Comparison of ENCODE assay signal across 15 cellular contexts in genomic region chr20:4045741-4046140, GRCh38. TPM values are rescaled to one million over a fixed set of nuclear protein-coding genes. Genes with fewer than 3 reads are reported as not detected.
DNase-seq lines count a peak whose midpoint lies in the region; ATAC-seq and TF ChIP-seq lines count a peak whose summit lies in the region.
"Had no signal": no experiment of that assay in that cellular context is flagged by ENCODE, and none has a peak within 500 bp of the region (broad histone marks: within the 10 kb centered on the region; RNA-seq: fewer than 3 reads in every experiment).

No MANE protein-coding gene starts in this region.

- H3K9me3 ChIP-seq in MG63 (no peaks in the 10 kb centered on the region), mucosa of descending colon (no peaks in the 10 kb centered on the region)
- H3K9me3 ChIP-seq: breast epithelium, heart left ventricle, thyroid gland had no signal

- H2AK5ac ChIP-seq in mesendoderm (ENCODE audit: low read length) = no peak overlapping the region

- no peak overlapping the region for H3K4me3 ChIP-seq in MG63
- no peak overlapping the region for H3K4me3 ChIP-seq in choroid plexus epithelial cell (ENCODE audit: low read depth, low read length)
- H3K4me3 ChIP-seq in mesendoderm (ENCODE audit: low read length) = no peak overlapping the region
- no peak overlapping the region for H3K4me3 ChIP-seq in mucosa of descending colon
- H3K4me3 ChIP-seq: breast epithelium, heart left ventricle, thyroid gland had no signal

- no peak overlapping the region for H3K4ac ChIP-seq in mesendoderm (ENCODE audit: low read depth, low read length)

- H3K23ac ChIP-seq in mesendoderm (ENCODE audit: low read length) = no peak overlapping the region

- H3K4me1 ChIP-seq in mesendoderm (ENCODE audit: control insufficient read depth, low read depth, low read length) = peaks cover 7% of the 10 kb centered on the region
- peaks cover 5% of the 10 kb centered on the region for H3K4me1 ChIP-seq in mucosa of descending colon (ENCODE audit: low read depth)

- H3K36me3 ChIP-seq in MG63 (no peaks in the 10 kb centered on the region), mesendoderm (ENCODE audit: control insufficient read depth, insufficient read depth, low read length) (no peaks in the 10 kb centered on the region), mucosa of descending colon (ENCODE audit: low read depth) (no peaks in the 10 kb centered on the region)
- H3K36me3 ChIP-seq: breast epithelium, heart left ventricle, thyroid gland had no signal

- H3K27ac ChIP-seq in mesendoderm (ENCODE audit: low read depth, low read length) = no peak overlapping the region
- H3K27ac ChIP-seq: breast epithelium, heart left ventricle, thyroid gland had no signal

- ATAC-seq in HG02678 (IDR thresholded peaks at IDR 0.05; ENCODE audit: unreplicated experiment) = no peak
- no peak for ATAC-seq in mucosa of descending colon
- no peak for ATAC-seq in HG02642 (IDR thresholded peaks at IDR 0.05; ENCODE audit: poor library complexity, unreplicated experiment)
- ATAC-seq: heart left ventricle; naive thymus-derived CD8-positive, alpha-beta T cell had no signal

- WGBS in mesendoderm (ENCODE audit: extremely low coverage, insufficient coverage, low lambda C conversion rate) = no CpG with 5 or more reads among the region's 5 CpGs

- DNase-seq in ELF-1 (ENCODE audit: low read depth, low spot score) (peak; percentile 27), MG63 (peak; percentile 65), choroid plexus epithelial cell (ENCODE audit: low read depth) (peak; percentile 51), mesendoderm (peak; percentile 73), mucosa of descending colon (no peak)
- no peak for DNase-seq in stimulated activated CD4-positive, alpha-beta T cell treated with anti-CD3 and anti-CD28 coated beads, Interleukin-12 subunit alpha, Interleukin-12 subunit beta, amount 100 ng/mL, for 4 hours
- DNase-seq: activated naive CD4-positive, alpha-beta T cell treated with Interleukin-2 at 50 U/mL for 16 hours; heart left ventricle; naive thymus-derived CD8-positive, alpha-beta T cell; retina; stimulated activated CD4-positive, alpha-beta T cell treated with anti-CD3 and anti-CD28 coated beads, Interleukin-4, amount 100 ng/mL, for 1 hour; thyroid gland had no signal

- H4K8ac ChIP-seq in mesendoderm (ENCODE audit: low read depth, low read length) = no peak overlapping the region

- no peak overlapping the region for H2BK15ac ChIP-seq in mesendoderm (replicated peaks; ENCODE audit: low read depth)

- intact Hi-C loops in mucosa of descending colon (cut with DNase I, micrococcal nuclease) = no loop called here

- no peaks in the 10 kb centered on the region for H3K27me3 ChIP-seq in MG63
- no peaks in the 10 kb centered on the region for H3K27me3 ChIP-seq in mesendoderm (ENCODE audit: insufficient read depth, low read length, poor library complexity)
- H3K27me3 ChIP-seq: breast epithelium, heart left ventricle, thyroid gland had no signal

- H2BK5ac ChIP-seq in mesendoderm (ENCODE audit: low read length) = no peak overlapping the region

- no peak overlapping the region for H3K9ac ChIP-seq in mesendoderm (ENCODE audit: low read length)

- H3K79me2 ChIP-seq in mesendoderm (ENCODE audit: control insufficient read depth, insufficient read depth, low read length) = no peaks in the 10 kb centered on the region

- no peak overlapping the region for H2BK120ac ChIP-seq in mesendoderm (ENCODE audit: low read depth, low read length)

- no peaks in the 10 kb centered on the region for H3K79me1 ChIP-seq in mesendoderm (ENCODE audit: low read length)

- H3K18ac ChIP-seq in mesendoderm (ENCODE audit: low read length) = no peak overlapping the region

- H3K56ac ChIP-seq in mesendoderm (ENCODE audit: low read length) = no peak overlapping the region

- TF ChIP-seq CTCF in choroid plexus epithelial cell (conservative IDR thresholded peaks at IDR 0.05; ENCODE audit: low read depth, low read length) (no peak), mucosa of descending colon (IDR thresholded peaks at IDR 0.05) (no peak)

- H3K4me2 ChIP-seq in mesendoderm (ENCODE audit: low read length) = no peak overlapping the region

- H4K5ac ChIP-seq in mesendoderm (ENCODE audit: low read length) = no peak overlapping the region

RNA-seq across cellular contexts. Expression of gene RNF24, which starts 30.4 kb away (rescaled TPM):
- 2.8 and 4.6 TPM in 2 replicates for total RNA-seq in MG63 (2014; rRNA removed; shearing (Covaris generic); ENCODE audit: low replicate concordance)
- polyA plus RNA-seq in mesendoderm (2013, experiment 1 of 2) = 13.8 TPM
- polyA plus RNA-seq in mesendoderm (2013, experiment 2 of 2) = 13.2 TPM
- total RNA-seq in mucosa of descending colon = 1 to 10 TPM; 3.2 to 8.2 (median 7.5) TPM

Comparison
In these comparisons a context has a peak if more than half of its experiments do, and no peak if none do; other contexts are left out.
1. DNase-seq: peak in ELF-1 (single experiment), MG63 (single experiment), choroid plexus epithelial cell (single experiment) and mesendoderm (single experiment); none in stimulated activated CD4-positive, alpha-beta T cell treated with anti-CD3 and anti-CD28 coated beads, Interleukin-12 subunit alpha, Interleukin-12 subunit beta, amount 100 ng/mL, for 4 hours (single experiment) and mucosa of descending colon (0 of 3).